3 cellular contexts compared by ENCODE assay signal in the genomic region with DNA sequence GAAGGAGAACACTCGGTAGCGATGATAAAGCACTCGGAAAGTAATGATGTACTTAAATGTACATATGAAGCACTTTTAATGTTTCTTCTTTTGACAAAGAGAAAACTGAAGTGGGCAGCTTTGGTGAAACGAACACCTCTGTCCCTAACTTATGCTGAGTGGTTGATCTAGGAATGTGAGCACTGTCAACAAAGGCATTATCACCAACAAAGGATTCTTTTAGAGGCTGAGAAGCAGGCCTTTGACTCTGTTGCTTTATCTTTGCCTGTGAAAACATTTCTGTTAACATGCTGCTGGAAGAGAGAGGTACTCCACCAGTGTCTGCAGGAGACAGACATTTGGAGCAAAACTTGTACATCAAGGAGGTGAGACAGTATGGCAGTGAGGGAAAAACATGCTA.
TF ChIP-seq lines count a peak whose summit lies in the region.

No MANE protein-coding gene starts in this region.

TF ChIP-seq in GM23338, 12 proteins besides CTCF, POLR2A, EP300 and RAD21 (continues in another document):
- TF ChIP-seq, protein P1, sequence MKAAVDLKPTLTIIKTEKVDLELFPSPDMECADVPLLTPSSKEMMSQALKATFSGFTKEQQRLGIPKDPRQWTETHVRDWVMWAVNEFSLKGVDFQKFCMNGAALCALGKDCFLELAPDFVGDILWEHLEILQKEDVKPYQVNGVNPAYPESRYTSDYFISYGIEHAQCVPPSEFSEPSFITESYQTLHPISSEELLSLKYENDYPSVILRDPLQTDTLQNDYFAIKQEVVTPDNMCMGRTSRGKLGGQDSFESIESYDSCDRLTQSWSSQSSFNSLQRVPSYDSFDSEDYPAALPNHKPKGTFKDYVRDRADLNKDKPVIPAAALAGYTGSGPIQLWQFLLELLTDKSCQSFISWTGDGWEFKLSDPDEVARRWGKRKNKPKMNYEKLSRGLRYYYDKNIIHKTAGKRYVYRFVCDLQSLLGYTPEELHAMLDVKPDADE (IDR thresholded peaks at IDR 0.05) = no peak
- TF ChIP-seq POLR2AphosphoS5 (IDR thresholded peaks at IDR 0.05; ENCODE audit: low read depth) (no peak), EZH2 (IDR thresholded peaks at IDR 0.05; ENCODE audit: low read depth, unreplicated experiment) (no peak), ZNF114 (CRISPR knock-in tag; IDR thresholded peaks at IDR 0.05) (no peak), CREB1 (CRISPR knock-in tag; IDR thresholded peaks at IDR 0.05; ENCODE audit: low read depth) (no peak), JUNB (IDR thresholded peaks at IDR 0.05; ENCODE audit: unreplicated experiment) (no peak), NANOG (IDR thresholded peaks at IDR 0.05; ENCODE audit: borderline replicate concordance) (no peak), STAT1 (IDR thresholded peaks at IDR 0.05; ENCODE audit: unreplicated experiment) (no peak), ZNF331 (CRISPR knock-in tag; IDR thresholded peaks at IDR 0.05; ENCODE audit: low read depth) (no peak), EZH2phosphoT487 (IDR thresholded peaks at IDR 0.05; ENCODE audit: unreplicated experiment) (no peak)
- TF ChIP-seq, protein P2, sequence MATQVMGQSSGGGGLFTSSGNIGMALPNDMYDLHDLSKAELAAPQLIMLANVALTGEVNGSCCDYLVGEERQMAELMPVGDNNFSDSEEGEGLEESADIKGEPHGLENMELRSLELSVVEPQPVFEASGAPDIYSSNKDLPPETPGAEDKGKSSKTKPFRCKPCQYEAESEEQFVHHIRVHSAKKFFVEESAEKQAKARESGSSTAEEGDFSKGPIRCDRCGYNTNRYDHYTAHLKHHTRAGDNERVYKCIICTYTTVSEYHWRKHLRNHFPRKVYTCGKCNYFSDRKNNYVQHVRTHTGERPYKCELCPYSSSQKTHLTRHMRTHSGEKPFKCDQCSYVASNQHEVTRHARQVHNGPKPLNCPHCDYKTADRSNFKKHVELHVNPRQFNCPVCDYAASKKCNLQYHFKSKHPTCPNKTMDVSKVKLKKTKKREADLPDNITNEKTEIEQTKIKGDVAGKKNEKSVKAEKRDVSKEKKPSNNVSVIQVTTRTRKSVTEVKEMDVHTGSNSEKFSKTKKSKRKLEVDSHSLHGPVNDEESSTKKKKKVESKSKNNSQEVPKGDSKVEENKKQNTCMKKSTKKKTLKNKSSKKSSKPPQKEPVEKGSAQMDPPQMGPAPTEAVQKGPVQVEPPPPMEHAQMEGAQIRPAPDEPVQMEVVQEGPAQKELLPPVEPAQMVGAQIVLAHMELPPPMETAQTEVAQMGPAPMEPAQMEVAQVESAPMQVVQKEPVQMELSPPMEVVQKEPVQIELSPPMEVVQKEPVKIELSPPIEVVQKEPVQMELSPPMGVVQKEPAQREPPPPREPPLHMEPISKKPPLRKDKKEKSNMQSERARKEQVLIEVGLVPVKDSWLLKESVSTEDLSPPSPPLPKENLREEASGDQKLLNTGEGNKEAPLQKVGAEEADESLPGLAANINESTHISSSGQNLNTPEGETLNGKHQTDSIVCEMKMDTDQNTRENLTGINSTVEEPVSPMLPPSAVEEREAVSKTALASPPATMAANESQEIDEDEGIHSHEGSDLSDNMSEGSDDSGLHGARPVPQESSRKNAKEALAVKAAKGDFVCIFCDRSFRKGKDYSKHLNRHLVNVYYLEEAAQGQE (IDR thresholded peaks at IDR 0.05; ENCODE audit: unreplicated experiment) = no peak

TF ChIP-seq in H1, 55 proteins besides CTCF, POLR2A, EP300 and RAD21:
- TF ChIP-seq GABPA (IDR thresholded peaks at IDR 0.05; ENCODE audit: borderline replicate concordance, insufficient read depth, low read length) (no peak), YY1 (IDR thresholded peaks at IDR 0.05; ENCODE audit: low read depth, low read length) (no peak), EGR1 (IDR thresholded peaks at IDR 0.05; ENCODE audit: borderline replicate concordance, low read depth, low read length) (no peak), TEAD4 (IDR thresholded peaks at IDR 0.05; ENCODE audit: low read depth, low read length) (0 out of 2 replicates have a peak, but pooled peaks have one; percentile 13)

TF ChIP-seq in GM12891, 5 proteins besides CTCF, POLR2A, EP300 and RAD21:
- TF ChIP-seq SPI1 (IDR thresholded peaks at IDR 0.05; ENCODE audit: low read depth, low read length) (no peak), TAF1 (IDR thresholded peaks at IDR 0.05; ENCODE audit: low read depth, low read length) (no peak), PAX5 (IDR thresholded peaks at IDR 0.05; ENCODE audit: insufficient read depth, low read length, severe bottlenecking) (no peak), POU2F2 (IDR thresholded peaks at IDR 0.05; ENCODE audit: low read depth, low read length) (no peak), POLR2AphosphoS5 (IDR thresholded peaks at IDR 0.05; ENCODE audit: low read depth, low read length) (no peak)
